Comparison of ENCODE assay signal across 2 cellular contexts in genomic region chr12:128671528-128672042, GRCh38.
TF ChIP-seq lines count a peak whose summit lies in the region.

No MANE protein-coding gene starts in this region.

TF ChIP-seq in A549, 52 proteins besides CTCF, POLR2A, EP300 and RAD21 (continued from another document):
- TF ChIP-seq REST (IDR thresholded peaks at IDR 0.05): no peak
- no peak for TF ChIP-seq BHLHE40 (IDR thresholded peaks at IDR 0.05; ENCODE audit: low read depth, low read length)
- no peak for TF ChIP-seq JUNB (IDR thresholded peaks at IDR 0.05)
- TF ChIP-seq HEYL (CRISPR knock-in tag; IDR thresholded peaks at IDR 0.05): no peak
- TF ChIP-seq HOXB13 (CRISPR knock-in tag; IDR thresholded peaks at IDR 0.05; ENCODE audit: low read depth): no peak
- no peak for TF ChIP-seq PBX3 (IDR thresholded peaks at IDR 0.05)

TF ChIP-seq in GM23338, 12 proteins besides CTCF, POLR2A, EP300 and RAD21 (continued from another document):
- no peak for TF ChIP-seq ZNF331 (CRISPR knock-in tag; IDR thresholded peaks at IDR 0.05; ENCODE audit: low read depth)
